ENCODE assay signal across 23 cellular contexts in the genomic region with DNA sequence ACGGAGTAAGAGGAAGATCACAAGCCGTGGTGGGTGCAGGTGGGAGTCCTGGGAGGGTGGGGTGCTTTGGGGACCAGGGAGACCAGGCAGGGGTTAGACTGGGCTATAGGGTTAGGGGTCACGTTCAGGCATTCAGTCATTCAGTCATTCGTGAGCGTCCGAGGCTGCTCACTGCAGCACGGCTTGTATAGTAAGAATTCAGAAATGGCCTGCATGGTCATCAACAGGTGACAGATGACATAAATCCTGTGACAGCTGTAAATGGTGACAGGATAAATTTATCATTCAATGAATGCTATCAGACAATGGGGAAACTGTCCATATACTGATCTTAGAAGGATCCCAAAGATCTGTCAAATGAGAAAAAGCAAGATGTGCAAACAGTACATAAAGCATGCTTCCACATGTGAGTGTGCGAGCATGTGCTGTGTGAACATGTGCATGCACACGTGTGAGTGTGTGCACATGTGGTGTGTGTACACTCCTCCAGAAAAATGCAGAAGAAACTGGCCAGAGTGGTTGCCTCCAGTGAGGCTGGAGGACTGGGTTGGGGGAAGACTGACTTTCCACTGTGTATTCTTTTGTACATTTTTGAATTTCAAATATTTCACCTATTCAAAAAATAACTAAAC.
"Had no signal": no experiment of that assay in that cellular context is flagged by ENCODE, and none has a peak within 500 bp of the region (broad histone marks: within the 10 kb centered on the region; RNA-seq: fewer than 3 reads in every experiment).

No MANE protein-coding gene starts in this region.

- H3K9me3 ChIP-seq: left ventricle myocardium inferior, pancreas, right atrium auricular region, right lobe of liver, stomach, testis, thyroid gland, transverse colon, upper lobe of left lung, vagina had no signal

- DNase-seq: islet precursor cell; left ventricle myocardium inferior; mesendoderm; naive thymus-derived CD8-positive, alpha-beta T cell; nucleus accumbens; pancreas; stimulated activated CD4-positive, alpha-beta T cell treated with anti-CD3 and anti-CD28 coated beads, Interleukin-12 subunit alpha, Interleukin-12 subunit beta, amount 100 ng/mL, for 4 hours; stimulated activated CD4-positive, alpha-beta T cell treated with anti-CD3 and anti-CD28 coated beads, Interleukin-15, amount 100 ng/mL, for 24 hours; stimulated activated CD4-positive, alpha-beta T cell treated with anti-CD3 and anti-CD28 coated beads, Interleukin-2, amount 100 ng/mL, for 24 hours; stimulated activated CD4-positive, alpha-beta T cell treated with anti-CD3 and anti-CD28 coated beads, Interleukin-4, amount 100 ng/mL, for 1 hour; stimulated activated naive B cell treated with anti-CD40 and anti-IgM and Interleukin-4, amounts not matched to agents 10 μg/mL and 1 μg/mL and 100 μg/mL, for 72 hours; stimulated activated naive CD8-positive, alpha-beta T cell treated with anti-CD3 and anti-CD28 coated beads, Interleukin-15, Interleukin-2, amounts not matched to agents 100 U/mL and 50 U/mL, for 24 hours; stomach; testis; thyroid gland; transverse colon; upper lobe of left lung had no signal

- H3K27ac ChIP-seq: hepatocyte, left ventricle myocardium inferior, pancreas, right atrium auricular region, right lobe of liver, skin epidermis, stomach, testis, thyroid gland, transverse colon, upper lobe of left lung, vagina had no signal

- H3K79me2 ChIP-seq: hepatocyte had no signal

- H3K4me1 ChIP-seq: pancreas, right lobe of liver had no signal

- ATAC-seq: naive thymus-derived CD8-positive, alpha-beta T cell; pancreas; right lobe of liver; stimulated activated naive B cell treated with anti-CD40 and anti-IgM and Interleukin-4, amounts not matched to agents 10 μg/mL and 1 μg/mL and 100 μg/mL, for 72 hours; stimulated activated naive CD8-positive, alpha-beta T cell treated with anti-CD3 and anti-CD28 coated beads, Interleukin-15, Interleukin-2, amounts not matched to agents 100 U/mL and 50 U/mL, for 24 hours had no signal

- H3K4me2 ChIP-seq: hepatocyte had no signal

- H3K4me3 ChIP-seq: hepatocyte, left ventricle myocardium inferior, lung, pancreas, right atrium auricular region, right lobe of liver, skin epidermis, stomach, testis, thyroid gland, transverse colon, upper lobe of left lung, vagina had no signal

- H2AFZ ChIP-seq: hepatocyte had no signal

- H3K27me3 ChIP-seq: pancreas, right atrium auricular region, right lobe of liver, testis, thyroid gland, upper lobe of left lung, vagina had no signal

- H3K36me3 ChIP-seq: left ventricle myocardium inferior, pancreas, right atrium auricular region, right lobe of liver, stomach, thyroid gland, transverse colon, upper lobe of left lung, vagina had no signal
